16 cellular contexts compared by ENCODE assay signal in the genomic region with DNA sequence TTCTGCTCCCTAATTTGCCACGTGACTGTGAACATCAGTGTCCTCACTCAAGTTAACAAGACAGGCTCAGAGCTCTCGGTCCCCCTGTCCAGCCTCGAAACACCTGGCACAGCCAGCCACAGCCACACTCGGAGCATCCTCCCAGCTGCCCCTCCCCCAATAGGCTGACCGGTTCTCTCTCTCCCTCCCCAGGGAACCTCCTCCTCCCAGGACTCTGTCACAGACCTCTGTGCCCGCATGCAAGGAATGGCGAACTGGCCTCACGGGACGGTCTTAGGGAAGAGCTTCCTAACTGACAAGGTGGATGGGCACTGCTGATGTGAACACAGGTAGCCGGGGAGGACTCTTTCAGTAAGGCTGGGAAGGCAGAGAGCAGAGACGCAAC. TPM values are rescaled to one million over a fixed set of nuclear protein-coding genes. Genes with fewer than 3 reads are reported as not detected.
DNase-seq lines count a peak whose midpoint lies in the region; TF ChIP-seq lines count a peak whose summit lies in the region.
"Had no signal": no experiment of that assay in that cellular context is flagged by ENCODE, and none has a peak within 500 bp of the region (broad histone marks: within the 10 kb centered on the region; RNA-seq: fewer than 3 reads in every experiment).

No MANE protein-coding gene starts in this region.

- no peaks in the 10 kb centered on the region for H3K9me3 Mint-ChIP-seq in mesothelial cell of epicardium

- peaks cover 49% of the 10 kb centered on the region for H3K4me1 Mint-ChIP-seq in mesothelial cell of epicardium
- H3K4me1 Mint-ChIP-seq: CD4-positive, alpha-beta memory T cell had no signal

- TF ChIP-seq CTCF in mesothelial cell of epicardium (IDR thresholded peaks at IDR 0.05; ENCODE audit: unreplicated experiment): no peak

- H3K4me3 Mint-ChIP-seq in mesothelial cell of epicardium: no peak overlapping the region
- H3K4me3 Mint-ChIP-seq: CD4-positive, alpha-beta memory T cell had no signal

- no peaks in the 10 kb centered on the region for H3K27me3 Mint-ChIP-seq in mesothelial cell of epicardium (ENCODE audit: low read depth)

- peaks cover 27% of the 10 kb centered on the region for H3K36me3 Mint-ChIP-seq in mesothelial cell of epicardium
- H3K36me3 Mint-ChIP-seq: CD4-positive, alpha-beta memory T cell had no signal

- peak overlapping the region; percentile 89 for H3K27ac Mint-ChIP-seq in mesothelial cell of epicardium
- H3K27ac Mint-ChIP-seq: CD4-positive, alpha-beta memory T cell had no signal

- DNase-seq in activated effector memory CD4-positive, alpha-beta T cell treated with anti-CD3 and anti-CD28 coated beads, Interleukin-2, amount 50 U/mL, for 16 hours: peak; percentile 57
- DNase-seq in activated effector memory CD4-positive, alpha-beta T cell treated with Interleukin-2 at 50 U/mL for 16 hours: no peak
- peak; percentile 12 for DNase-seq in cerebellum (ENCODE audit: low spot score)
- peak in 1 of 2 experiments; percentile 43 for DNase-seq in mesothelial cell of epicardium (ENCODE audit: low spot score in 2 of 2, unreplicated experiment in 2 of 2)
- DNase-seq in DMS79 (lab: John Stamatoyannopoulos, UW): no peak
- no peak for DNase-seq in glomerular visceral epithelial cell (ENCODE audit: extremely low spot score)
- DNase-seq in NCI-H1417 treated with DMSO at 0.1 percent for 48 hours (lab: John Stamatoyannopoulos, UW): no peak
- DNase-seq: AML-193; CD4-positive, alpha-beta memory T cell; GOT3; KBM-7; NCI-H146; NCI-H2107; NCI-H345; NCI-H526 treated with DMSO at 0.1 percent for 48 hours had no signal

RNA-seq across cellular contexts. Expression of a gene that starts 18.8 kb away (rescaled TPM):
- total RNA-seq in cerebellum (47.5 TPM), mesothelial cell of epicardium (1,290 to 1,322 TPM (median 1,292 TPM) in 3 replicates)
- total RNA-seq: CD4-positive, alpha-beta memory T cell; OCI-LY7 had no signal

Comparison
In these comparisons a context has a peak if more than half of its experiments do, and no peak if none do; other contexts are left out.
1. DNase-seq: peak in activated effector memory CD4-positive, alpha-beta T cell treated with anti-CD3 and anti-CD28 coated beads, Interleukin-2, amount 50 U/mL, for 16 hours (single experiment) and cerebellum (single experiment); none in activated effector memory CD4-positive, alpha-beta T cell treated with Interleukin-2 at 50 U/mL for 16 hours (single experiment), DMS79 (single experiment), glomerular visceral epithelial cell (single experiment) and NCI-H1417 treated with DMSO at 0.1 percent for 48 hours (single experiment).
2. RNA of a gene that starts 18.8 kb away (total RNA-seq): 1,290 to 1,322 TPM in mesothelial cell of epicardium; 47.5 TPM in cerebellum (single experiment); every median in the first group is over 10 times any median in the second.